9 cellular contexts compared by ENCODE assay signal in the genomic region with DNA sequence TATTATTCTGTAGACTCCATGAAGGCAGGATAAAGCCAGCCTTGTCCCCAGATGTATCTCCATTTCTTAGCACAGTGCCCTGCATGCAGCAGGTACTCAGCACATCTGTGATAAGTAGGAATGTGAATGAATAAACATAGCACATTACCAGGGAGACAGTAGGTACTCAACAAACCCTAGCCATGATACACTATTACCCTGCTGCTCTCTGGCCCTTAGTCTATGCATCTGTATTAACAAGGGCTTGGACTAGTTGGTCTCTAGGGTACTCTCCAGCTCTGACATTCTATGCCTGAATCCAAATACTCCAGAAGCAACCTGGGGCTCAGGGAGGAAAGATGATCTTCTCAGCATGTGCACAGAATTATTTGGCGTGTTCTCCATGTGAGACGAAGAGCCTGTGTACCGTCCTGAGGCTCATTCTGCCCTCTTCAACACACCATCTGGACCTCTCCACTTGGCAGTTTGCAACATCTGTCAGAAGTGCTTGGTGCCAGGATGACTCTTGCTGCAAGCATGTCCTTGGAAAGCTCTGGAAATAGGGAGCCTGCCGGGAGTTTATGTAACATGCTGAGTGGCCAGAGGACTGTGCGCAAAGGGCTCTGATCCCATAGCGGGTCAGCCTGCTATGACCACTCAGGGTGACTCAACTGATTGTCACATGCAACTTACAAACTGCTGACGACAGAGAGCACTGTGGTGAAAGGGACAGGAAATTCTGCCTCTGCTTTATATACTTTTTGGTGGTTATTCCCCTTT.
DNase-seq lines count a peak whose midpoint lies in the region; ATAC-seq, FAIRE-seq and TF ChIP-seq lines count a peak whose summit lies in the region.
"Had no signal": no experiment of that assay in that cellular context is flagged by ENCODE, and none has a peak within 500 bp of the region (broad histone marks: within the 10 kb centered on the region; RNA-seq: fewer than 3 reads in every experiment).

No MANE protein-coding gene starts in this region.

- FAIRE-seq in urothelium cell line (lab: Jason Lieb, UNC) = no peak

- POLR2A ChIA-PET in CD4-positive, alpha-beta T cell (lab: Charles Lee) = no interaction called here

- no peaks in the 10 kb centered on the region for H3K4me1 ChIP-seq in body of pancreas
- H3K4me1 ChIP-seq in spleen = no peaks in the 10 kb centered on the region

- TF ChIP-seq POLR2A in body of pancreas (IDR thresholded peaks at IDR 0.05) (no peak), spleen (IDR thresholded peaks at IDR 0.05) (no peak)

- H3K4me3 Mint-ChIP-seq in CD4-positive, alpha-beta T cell = no peak overlapping the region
- no peak overlapping the region for H3K4me3 Mint-ChIP-seq in effector memory CD8-positive, alpha-beta T cell

- TF ChIP-seq CTCF in body of pancreas (IDR thresholded peaks at IDR 0.05) = no peak
- TF ChIP-seq CTCF in spleen (IDR thresholded peaks at IDR 0.05 in 8 of 11, conservative IDR thresholded peaks at IDR 0.05 in 3 of 11) = no peak
- TF ChIP-seq CTCF in CD4-positive, alpha-beta T cell (IDR thresholded peaks at IDR 0.05) = no peak

- intact Hi-C loops in body of pancreas (cut with DNase I) (no loop called here), spleen (cut with DNase I; ENCODE audit: low total_unique reads) (no loop called here)
- intact Hi-C loops in CD4-positive, alpha-beta T cell (cut with DNase I, micrococcal nuclease) = no loop called here

- H3K4me1 Mint-ChIP-seq in CD4-positive, alpha-beta T cell (ENCODE audit: low read depth) = no peaks in the 10 kb centered on the region
- H3K4me1 Mint-ChIP-seq in effector memory CD8-positive, alpha-beta T cell (ENCODE audit: low read depth in 2 of 2) = no peaks in the 10 kb centered on the region

- DNase-seq in DMS53 (lab: John Stamatoyannopoulos, UW) = peak; percentile 67
- DNase-seq in DMS53 treated with DMSO at 0.1 percent for 48 hours (lab: John Stamatoyannopoulos, UW; ENCODE audit: unreplicated experiment) = no peak
- DNase-seq in body of pancreas = peak; percentile 31 to 72 (median 64)
- DNase-seq in kidney tubule cell (ENCODE audit: low spot score) = peak; percentile 93
- DNase-seq in urothelium cell line (ENCODE audit: low spot score) = peak; percentile 20
- no peak for DNase-seq in spleen
- no peak for DNase-seq in CD4-positive, alpha-beta T cell
- DNase-seq in effector memory CD8-positive, alpha-beta T cell = no peak

- H3K27me3 Mint-ChIP-seq in CD4-positive, alpha-beta T cell = peaks cover 4% of the 10 kb centered on the region
- H3K27me3 Mint-ChIP-seq in effector memory CD8-positive, alpha-beta T cell = peaks cover 16 to 37% of the 10 kb centered on the region in 2 donors

- peak; percentile 75 for ATAC-seq in body of pancreas
- ATAC-seq in CD4-positive, alpha-beta T cell (ENCODE audit: poor library complexity) = no peak
- ATAC-seq in effector memory CD8-positive, alpha-beta T cell (replicated peaks) = no peak

- H3K36me3 Mint-ChIP-seq in CD4-positive, alpha-beta T cell (ENCODE audit: low read depth) = no peaks in the 10 kb centered on the region
- H3K36me3 Mint-ChIP-seq in effector memory CD8-positive, alpha-beta T cell (ENCODE audit: insufficient read depth) = no peaks in the 10 kb centered on the region

- H3K9me3 Mint-ChIP-seq in CD4-positive, alpha-beta T cell = peaks cover 2% of the 10 kb centered on the region
- H3K9me3 Mint-ChIP-seq in effector memory CD8-positive, alpha-beta T cell = peaks cover 0 to 2% of the 10 kb centered on the region in 2 donors

- H3K4me3 ChIP-seq in body of pancreas (no peak overlapping the region), spleen (no peak overlapping the region)

- 71 to 75% methylated on average over 7 of the region's 7 CpGs for WGBS in body of pancreas, 2 donors
- WGBS in spleen, 5 donors = 56 to 76% (median 68%) methylated on average over 6 to 7 of the region's 7 CpGs

- H3K27ac Mint-ChIP-seq in CD4-positive, alpha-beta T cell = no peak overlapping the region
- no peak overlapping the region for H3K27ac Mint-ChIP-seq in effector memory CD8-positive, alpha-beta T cell

- H3K36me3 ChIP-seq in body of pancreas (replicated peaks in 1 of 2; ENCODE audit: insufficient read depth in 1 of 2, low read depth in 2 of 2) (no peaks in the 10 kb centered on the region), spleen (no peaks in the 10 kb centered on the region)

- H3K27me3 ChIP-seq in body of pancreas (no peaks in the 10 kb centered on the region), spleen (replicated peaks in 1 of 7) (no peaks in the 10 kb centered on the region)
- H3K27me3 ChIP-seq in CD4-positive, alpha-beta T cell (ENCODE audit: control insufficient read depth, insufficient read depth, low read length) = no peaks in the 10 kb centered on the region

- H3K9me3 ChIP-seq in body of pancreas (no peaks in the 10 kb centered on the region), spleen (peaks cover 0 to 7% (median 0%) of the 10 kb centered on the region in 8 donors)
- no peaks in the 10 kb centered on the region for H3K9me3 ChIP-seq in CD4-positive, alpha-beta T cell (ENCODE audit: control insufficient read depth, low read length)

- CTCF ChIA-PET in CD4-positive, alpha-beta T cell (lab: Charles Lee) = no interaction called here

- H3K27ac ChIP-seq in body of pancreas (no peak overlapping the region), spleen (no peak overlapping the region)
- no peak overlapping the region for H3K27ac ChIP-seq in CD4-positive, alpha-beta T cell (ENCODE audit: low read depth, low read length)
- H3K27ac ChIP-seq: 22Rv1 had no signal

Comparison
In these comparisons a context has a peak if more than half of its experiments do, and no peak if none do; other contexts are left out.
1. DNase-seq: peak in DMS53 (single experiment), body of pancreas (4 of 4), kidney tubule cell (single experiment) and urothelium cell line (single experiment); none in DMS53 treated with DMSO at 0.1 percent for 48 hours (single experiment), spleen (single experiment), CD4-positive, alpha-beta T cell (0 of 10) and effector memory CD8-positive, alpha-beta T cell (0 of 3).